Comparison of ENCODE assay signal across 2 cellular contexts in genomic region chr9:3455088-3455487, GRCh38.
TF ChIP-seq lines count a peak whose summit lies in the region.

No MANE protein-coding gene starts in this region.

TF ChIP-seq in GM23338, 12 proteins besides CTCF, POLR2A, EP300 and RAD21 (continued from another document):
- TF ChIP-seq ZNF462 (CRISPR knock-in tag; IDR thresholded peaks at IDR 0.05) (no peak), EZH2phosphoT487 (IDR thresholded peaks at IDR 0.05; ENCODE audit: unreplicated experiment) (no peak), ZNF114 (CRISPR knock-in tag; IDR thresholded peaks at IDR 0.05) (no peak), CREB1 (CRISPR knock-in tag; IDR thresholded peaks at IDR 0.05; ENCODE audit: low read depth) (no peak), NANOG (IDR thresholded peaks at IDR 0.05; ENCODE audit: borderline replicate concordance) (no peak), STAT1 (IDR thresholded peaks at IDR 0.05; ENCODE audit: unreplicated experiment) (no peak), JUNB (IDR thresholded peaks at IDR 0.05; ENCODE audit: unreplicated experiment) (no peak), POLR2AphosphoS5 (IDR thresholded peaks at IDR 0.05; ENCODE audit: low read depth) (no peak), ZNF331 (CRISPR knock-in tag; IDR thresholded peaks at IDR 0.05; ENCODE audit: low read depth) (no peak)
- TF ChIP-seq, protein P1, sequence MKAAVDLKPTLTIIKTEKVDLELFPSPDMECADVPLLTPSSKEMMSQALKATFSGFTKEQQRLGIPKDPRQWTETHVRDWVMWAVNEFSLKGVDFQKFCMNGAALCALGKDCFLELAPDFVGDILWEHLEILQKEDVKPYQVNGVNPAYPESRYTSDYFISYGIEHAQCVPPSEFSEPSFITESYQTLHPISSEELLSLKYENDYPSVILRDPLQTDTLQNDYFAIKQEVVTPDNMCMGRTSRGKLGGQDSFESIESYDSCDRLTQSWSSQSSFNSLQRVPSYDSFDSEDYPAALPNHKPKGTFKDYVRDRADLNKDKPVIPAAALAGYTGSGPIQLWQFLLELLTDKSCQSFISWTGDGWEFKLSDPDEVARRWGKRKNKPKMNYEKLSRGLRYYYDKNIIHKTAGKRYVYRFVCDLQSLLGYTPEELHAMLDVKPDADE (IDR thresholded peaks at IDR 0.05): no peak
- TF ChIP-seq, protein P2, sequence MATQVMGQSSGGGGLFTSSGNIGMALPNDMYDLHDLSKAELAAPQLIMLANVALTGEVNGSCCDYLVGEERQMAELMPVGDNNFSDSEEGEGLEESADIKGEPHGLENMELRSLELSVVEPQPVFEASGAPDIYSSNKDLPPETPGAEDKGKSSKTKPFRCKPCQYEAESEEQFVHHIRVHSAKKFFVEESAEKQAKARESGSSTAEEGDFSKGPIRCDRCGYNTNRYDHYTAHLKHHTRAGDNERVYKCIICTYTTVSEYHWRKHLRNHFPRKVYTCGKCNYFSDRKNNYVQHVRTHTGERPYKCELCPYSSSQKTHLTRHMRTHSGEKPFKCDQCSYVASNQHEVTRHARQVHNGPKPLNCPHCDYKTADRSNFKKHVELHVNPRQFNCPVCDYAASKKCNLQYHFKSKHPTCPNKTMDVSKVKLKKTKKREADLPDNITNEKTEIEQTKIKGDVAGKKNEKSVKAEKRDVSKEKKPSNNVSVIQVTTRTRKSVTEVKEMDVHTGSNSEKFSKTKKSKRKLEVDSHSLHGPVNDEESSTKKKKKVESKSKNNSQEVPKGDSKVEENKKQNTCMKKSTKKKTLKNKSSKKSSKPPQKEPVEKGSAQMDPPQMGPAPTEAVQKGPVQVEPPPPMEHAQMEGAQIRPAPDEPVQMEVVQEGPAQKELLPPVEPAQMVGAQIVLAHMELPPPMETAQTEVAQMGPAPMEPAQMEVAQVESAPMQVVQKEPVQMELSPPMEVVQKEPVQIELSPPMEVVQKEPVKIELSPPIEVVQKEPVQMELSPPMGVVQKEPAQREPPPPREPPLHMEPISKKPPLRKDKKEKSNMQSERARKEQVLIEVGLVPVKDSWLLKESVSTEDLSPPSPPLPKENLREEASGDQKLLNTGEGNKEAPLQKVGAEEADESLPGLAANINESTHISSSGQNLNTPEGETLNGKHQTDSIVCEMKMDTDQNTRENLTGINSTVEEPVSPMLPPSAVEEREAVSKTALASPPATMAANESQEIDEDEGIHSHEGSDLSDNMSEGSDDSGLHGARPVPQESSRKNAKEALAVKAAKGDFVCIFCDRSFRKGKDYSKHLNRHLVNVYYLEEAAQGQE (IDR thresholded peaks at IDR 0.05; ENCODE audit: unreplicated experiment): no peak

TF ChIP-seq in SK-N-SH treated with all-trans-retinoic acid at 6 μM for 48 hours, 23 proteins besides CTCF, POLR2A, EP300 and RAD21 (continued from another document):
- TF ChIP-seq, protein P3, sequence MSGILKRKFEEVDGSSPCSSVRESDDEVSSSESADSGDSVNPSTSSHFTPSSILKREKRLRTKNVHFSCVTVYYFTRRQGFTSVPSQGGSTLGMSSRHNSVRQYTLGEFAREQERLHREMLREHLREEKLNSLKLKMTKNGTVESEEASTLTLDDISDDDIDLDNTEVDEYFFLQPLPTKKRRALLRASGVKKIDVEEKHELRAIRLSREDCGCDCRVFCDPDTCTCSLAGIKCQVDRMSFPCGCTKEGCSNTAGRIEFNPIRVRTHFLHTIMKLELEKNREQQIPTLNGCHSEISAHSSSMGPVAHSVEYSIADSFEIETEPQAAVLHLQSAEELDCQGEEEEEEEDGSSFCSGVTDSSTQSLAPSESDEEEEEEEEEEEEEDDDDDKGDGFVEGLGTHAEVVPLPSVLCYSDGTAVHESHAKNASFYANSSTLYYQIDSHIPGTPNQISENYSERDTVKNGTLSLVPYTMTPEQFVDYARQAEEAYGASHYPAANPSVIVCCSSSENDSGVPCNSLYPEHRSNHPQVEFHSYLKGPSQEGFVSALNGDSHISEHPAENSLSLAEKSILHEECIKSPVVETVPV (CRISPR knock-in tag; IDR thresholded peaks at IDR 0.05): no peak
- no peak for TF ChIP-seq ISL1 (CRISPR knock-in tag; IDR thresholded peaks at IDR 0.05)
- no peak for TF ChIP-seq ZFP30 (CRISPR knock-in tag; IDR thresholded peaks at IDR 0.05)
- TF ChIP-seq, protein P4, sequence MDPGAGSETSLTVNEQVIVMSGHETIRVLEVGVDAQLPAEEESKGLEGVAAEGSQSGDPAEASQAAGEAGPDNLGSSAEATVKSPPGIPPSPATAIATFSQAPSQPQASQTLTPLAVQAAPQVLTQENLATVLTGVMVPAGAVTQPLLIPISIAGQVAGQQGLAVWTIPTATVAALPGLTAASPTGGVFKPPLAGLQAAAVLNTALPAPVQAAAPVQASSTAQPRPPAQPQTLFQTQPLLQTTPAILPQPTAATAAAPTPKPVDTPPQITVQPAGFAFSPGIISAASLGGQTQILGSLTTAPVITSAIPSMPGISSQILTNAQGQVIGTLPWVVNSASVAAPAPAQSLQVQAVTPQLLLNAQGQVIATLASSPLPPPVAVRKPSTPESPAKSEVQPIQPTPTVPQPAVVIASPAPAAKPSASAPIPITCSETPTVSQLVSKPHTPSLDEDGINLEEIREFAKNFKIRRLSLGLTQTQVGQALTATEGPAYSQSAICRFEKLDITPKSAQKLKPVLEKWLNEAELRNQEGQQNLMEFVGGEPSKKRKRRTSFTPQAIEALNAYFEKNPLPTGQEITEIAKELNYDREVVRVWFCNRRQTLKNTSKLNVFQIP (CRISPR knock-in tag; IDR thresholded peaks at IDR 0.05; ENCODE audit: borderline replicate concordance, low read depth): no peak
- TF ChIP-seq ARNTL (CRISPR knock-in tag; IDR thresholded peaks at IDR 0.05; ENCODE audit: borderline replicate concordance, low read depth): no peak
- TF ChIP-seq ZFP3 (CRISPR knock-in tag; IDR thresholded peaks at IDR 0.05): no peak
- TF ChIP-seq PATZ1 (CRISPR knock-in tag; IDR thresholded peaks at IDR 0.05; ENCODE audit: borderline replicate concordance): no peak
- TF ChIP-seq ZNF565 (CRISPR knock-in tag; conservative IDR thresholded peaks at IDR 0.05; ENCODE audit: low read depth): no peak
- TF ChIP-seq TOX (CRISPR knock-in tag; IDR thresholded peaks at IDR 0.05; ENCODE audit: borderline replicate concordance): no peak
TF ChIP-seq in SK-N-SH treated with all-trans-retinoic acid at 6 μM for 48 hours: peak in this region for 0.
